6 cellular contexts compared by ENCODE assay signal in genomic region chr11:64241175-64241429, GRCh38. TPM values are rescaled to one million over a fixed set of nuclear protein-coding genes. Genes with fewer than 3 reads are reported as not detected.
DNase-seq lines count a peak whose midpoint lies in the region; ATAC-seq and TF ChIP-seq lines count a peak whose summit lies in the region.

No MANE protein-coding gene starts in this region.

- peaks cover 60% of the 10 kb centered on the region for H3K4me1 Mint-ChIP-seq in CD14-positive monocyte

- ATAC-seq in HG02870 (IDR thresholded peaks at IDR 0.05; ENCODE audit: unreplicated experiment): no peak

- H3K4me3 Mint-ChIP-seq in CD14-positive monocyte: peak overlapping the region; percentile 87 to 92

- H3K36me3 Mint-ChIP-seq in CD14-positive monocyte: peaks cover 22 to 24% of the 10 kb centered on the region in 2 donors

- peaks cover 0 to 5% (median 0%) of the 10 kb centered on the region in 3 donors for H3K27me3 Mint-ChIP-seq in CD14-positive monocyte (ENCODE audit: low read depth in 3 of 3)

- H3K9me3 ChIP-seq in HUES64 (ENCODE audit: insufficient read depth, low read depth, low read length) (no peaks in the 10 kb centered on the region), stomach smooth muscle (ENCODE audit: control insufficient read depth in 2 of 2, low read length in 2 of 2) (no peaks in the 10 kb centered on the region)

- no peak for TF ChIP-seq CTCF in CD14-positive monocyte (IDR thresholded peaks at IDR 0.05)

- DNase-seq in CD14-positive monocyte (ENCODE audit: low spot score) (no peak), fibroblast of gingiva (ENCODE audit: low read depth) (peak; percentile 99), NCI-H1417 treated with DMSO at 0.1 percent for 48 hours (lab: John Stamatoyannopoulos, UW) (no peak)

- intact Hi-C loops in CD14-positive monocyte (cut with micrococcal nuclease): loop anchor here (2.0 to 5.0 kb wide), 4 partner anchors 14 to 64 kb away; partner anchors contain the start of genes FERMT3 (in 2 of the 2), CATSPERZ (in 1 of the 2), ESRRA (in 1 of the 2) and NUDT22 (in 1 of the 2)

- peak overlapping the region; percentile 100 for H3K27ac Mint-ChIP-seq in CD14-positive monocyte

- H3K27ac ChIP-seq in HUES64 (ENCODE audit: low read depth, low read length): peak overlapping the region; percentile 99
- peak overlapping the region; percentile 100 for H3K27ac ChIP-seq in stomach smooth muscle (ENCODE audit: low read length)

- no peaks in the 10 kb centered on the region for H3K27me3 ChIP-seq in HUES64 (ENCODE audit: insufficient read depth, low read length)
- H3K27me3 ChIP-seq in stomach smooth muscle (ENCODE audit: control insufficient read depth in 1 of 2, insufficient read depth in 2 of 2, low read length in 2 of 2): no peaks in the 10 kb centered on the region

- H3K9ac ChIP-seq in HUES64 (ENCODE audit: low read depth, low read length) (peak overlapping the region; percentile 89), stomach smooth muscle (ENCODE audit: low read length in 2 of 2) (peak overlapping the region; percentile 80 to 84)

- peaks cover 28% of the 10 kb centered on the region for H3K36me3 ChIP-seq in HUES64 (ENCODE audit: insufficient read depth, low read length)
- peaks cover 8 to 17% of the 10 kb centered on the region in 2 donors for H3K36me3 ChIP-seq in stomach smooth muscle (ENCODE audit: control insufficient read depth in 2 of 2, insufficient read depth in 2 of 2, low read length in 2 of 2)

- peaks cover 15% of the 10 kb centered on the region; the same call in 1 of the 2 replicates for H3K4me1 ChIP-seq in HUES64 (ENCODE audit: insufficient read depth, low read length)
- H3K4me1 ChIP-seq in stomach smooth muscle (ENCODE audit: control insufficient read depth, insufficient read depth, low read length): peaks cover 45% of the 10 kb centered on the region

- no peaks in the 10 kb centered on the region for H3K9me3 Mint-ChIP-seq in CD14-positive monocyte

- H3K4me3 ChIP-seq in HUES64 (ENCODE audit: low read length) (peak overlapping the region; percentile 76), stomach smooth muscle (ENCODE audit: low read length in 2 of 2) (peak overlapping the region; percentile 63 to 81)

- WGBS in HUES64: 2% methylated on average over 25 of the region's 25 CpGs

RNA-seq across cellular contexts. Expression of gene FKBP2, which starts 0.2 kb away (rescaled TPM):
- polyA plus RNA-seq in CD14-positive monocyte: 10 to 100 TPM; 71.1 to 80.7 TPM
- polyA plus RNA-seq in HUES64 (2013, experiment 1 of 2): 59.7 TPM
- polyA plus RNA-seq in HUES64 (2013, experiment 2 of 2): 70.2 TPM

RNA-seq across cellular contexts. Expression of gene PPP1R14B, which starts 5.6 kb away (rescaled TPM):
- 10 to 100 TPM; 11.7 to 34.2 TPM for polyA plus RNA-seq in CD14-positive monocyte
- 353 TPM for polyA plus RNA-seq in HUES64 (2013, experiment 1 of 2)
- polyA plus RNA-seq in HUES64 (2013, experiment 2 of 2): 328 TPM

RNA-seq across cellular contexts. Expression of gene VEGFB, which starts 6.7 kb away (rescaled TPM):
- under 1 TPM in 1 of 2 donors, not detected in 1; 0.40 TPM for polyA plus RNA-seq in CD14-positive monocyte
- polyA plus RNA-seq in HUES64 (2013, experiment 1 of 2): 27.9 TPM
- 35.6 TPM for polyA plus RNA-seq in HUES64 (2013, experiment 2 of 2)

RNA-seq across cellular contexts. Expression of gene PLCB3, which starts 10.2 kb away (rescaled TPM):
- polyA plus RNA-seq in CD14-positive monocyte: 1 to 10 TPM; 1.1 to 1.4 TPM
- 44.7 TPM for polyA plus RNA-seq in HUES64 (2013, experiment 1 of 2)
- polyA plus RNA-seq in HUES64 (2013, experiment 2 of 2): 41.8 TPM

RNA-seq across cellular contexts. Expression of gene DNAJC4, which starts 10.8 kb away (rescaled TPM):
- 10 to 100 TPM; 25.5 to 32.5 TPM for polyA plus RNA-seq in CD14-positive monocyte
- 14.8 TPM for polyA plus RNA-seq in HUES64 (2013, experiment 1 of 2)
- polyA plus RNA-seq in HUES64 (2013, experiment 2 of 2): 23.0 TPM
